ENCODE assay signal across 8 cellular contexts in the genomic region with DNA sequence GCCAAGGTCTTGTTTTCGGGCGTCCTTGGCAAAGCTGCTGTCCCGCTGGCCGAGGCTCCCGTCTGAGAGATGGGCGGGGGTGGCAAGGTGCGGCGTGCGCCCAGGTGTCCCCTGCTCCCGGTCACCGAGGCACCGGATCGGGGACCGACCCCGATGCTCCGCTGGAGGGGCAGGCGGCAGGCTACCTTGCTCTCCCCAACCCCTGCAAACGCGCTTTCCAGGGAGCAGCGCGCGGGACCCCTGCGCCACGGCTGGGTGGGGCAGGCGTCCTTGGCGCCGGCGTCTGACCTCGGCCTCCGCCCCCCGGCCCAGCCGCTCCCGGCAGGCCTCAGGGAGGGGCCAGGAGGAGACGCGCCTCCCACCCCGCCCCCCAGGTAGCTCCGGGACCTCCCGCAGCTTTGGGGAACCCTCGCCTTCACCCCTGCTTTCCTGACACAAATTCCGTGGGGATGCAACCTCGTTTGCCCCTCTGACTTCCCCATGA. TPM values are rescaled to one million over a fixed set of nuclear protein-coding genes. Genes with fewer than 3 reads are reported as not detected.
DNase-seq lines count a peak whose midpoint lies in the region; TF ChIP-seq lines count a peak whose summit lies in the region.

No MANE protein-coding gene starts in this region.

- peak overlapping the region; percentile 40 to 63 (median 54) for H3K4me3 ChIP-seq in Peyer's patch
- no peak overlapping the region for H3K4me3 ChIP-seq in osteoblast (ENCODE audit: insufficient read depth, low read length)

- peaks cover 25% of the 10 kb centered on the region for H3K27me3 Mint-ChIP-seq in endothelial cell (ENCODE audit: unreplicated experiment)

- H3K27me3 ChIP-seq in Peyer's patch (peaks cover 0 to 13% of the 10 kb centered on the region in 2 donors), osteoblast (ENCODE audit: insufficient read depth, low read length) (peaks cover 44% of the 10 kb centered on the region)

- H2AFZ ChIP-seq in osteoblast (ENCODE audit: low read length) = no peak overlapping the region

- H3K36me3 ChIP-seq in Peyer's patch (no peaks in the 10 kb centered on the region), osteoblast (ENCODE audit: insufficient read depth, low read length) (no peaks in the 10 kb centered on the region)

- intact Hi-C loops in head of caudate nucleus (cut with DNase I) = no loop called here

- peaks cover 21% of the 10 kb centered on the region for H3K36me3 Mint-ChIP-seq in endothelial cell (ENCODE audit: low read depth, unreplicated experiment)

- TF ChIP-seq CTCF in GM20000 (IDR thresholded peaks at IDR 0.05; ENCODE audit: extremely low read depth, missing control alignments) = no peak
- TF ChIP-seq CTCF in Peyer's patch (IDR thresholded peaks at IDR 0.05) = no peak
- no peak for TF ChIP-seq CTCF in endothelial cell (IDR thresholded peaks at IDR 0.05; ENCODE audit: unreplicated experiment)
- TF ChIP-seq CTCF in osteoblast (IDR thresholded peaks at IDR 0.05; ENCODE audit: extremely low read depth, low read depth, low read length) = no peak

- H3K4me2 ChIP-seq in osteoblast (ENCODE audit: insufficient read depth, low read length) = no peak overlapping the region

- DNase-seq in GM20000 (ENCODE audit: low spot score) = peak; percentile 80
- peak in 1 of 3 donors; percentile 28 for DNase-seq in Peyer's patch
- no peak for DNase-seq in endothelial cell (ENCODE audit: low spot score)
- DNase-seq in osteoblast (ENCODE audit: insufficient read length, low spot score, missing footprints) = peak; percentile 51
- no peak for DNase-seq in NCI-H1436 (lab: John Stamatoyannopoulos, UW)
- DNase-seq in effector CD8-positive, alpha-beta T cell (lab: John Stamatoyannopoulos, UW) = no peak
- DNase-seq in head of caudate nucleus = no peak
- no peak for DNase-seq in H4 (ENCODE audit: low spot score)

- H3K4me1 Mint-ChIP-seq in endothelial cell (ENCODE audit: unreplicated experiment) = peaks cover 29% of the 10 kb centered on the region

- peaks cover 0 to 34% (median 24%) of the 10 kb centered on the region in 4 donors for H3K4me1 ChIP-seq in Peyer's patch
- H3K4me1 ChIP-seq in osteoblast (ENCODE audit: insufficient read depth, low read length) = no peaks in the 10 kb centered on the region

- peak overlapping the region; percentile 99 for H3K4me3 Mint-ChIP-seq in endothelial cell (ENCODE audit: unreplicated experiment)

- H3K27ac ChIP-seq in Peyer's patch = peak overlapping the region in 3 of 4 donors; percentile 5 to 82 (median 10)
- no peak overlapping the region for H3K27ac ChIP-seq in osteoblast (ENCODE audit: low read depth, low read length)

- no peak for TF ChIP-seq POLR2A in Peyer's patch (IDR thresholded peaks at IDR 0.05)

- no peaks in the 10 kb centered on the region for H3K9me3 Mint-ChIP-seq in endothelial cell (ENCODE audit: unreplicated experiment)

- no peaks in the 10 kb centered on the region for H3K79me2 ChIP-seq in osteoblast (ENCODE audit: insufficient read depth, low read length)

- H3K9me3 ChIP-seq in Peyer's patch = no peaks in the 10 kb centered on the region
- peaks cover 2% of the 10 kb centered on the region for H3K9me3 ChIP-seq in osteoblast (ENCODE audit: low read depth, low read length)

- peak overlapping the region; percentile 92 for H3K27ac Mint-ChIP-seq in endothelial cell (ENCODE audit: unreplicated experiment)

- no peaks in the 10 kb centered on the region for H4K20me1 ChIP-seq in osteoblast (ENCODE audit: insufficient read depth, low read length)

RNA-seq across cellular contexts. Expression of gene N4BP3, which starts 0.6 kb away (rescaled TPM):
- total RNA-seq in Peyer's patch (1 to 10 TPM in 2 of 4 donors, under 1 TPM in 2; 0.53 to 2.5 (median 1.1) TPM), endothelial cell (ENCODE audit: unreplicated experiment) (107 TPM), osteoblast (under 0.01 TPM in 2 replicates)
- total RNA-seq in H4 (2014; rRNA removed; shearing (Covaris generic)) = 0.25 and 0.39 TPM in 2 replicates

RNA-seq across cellular contexts. Expression of gene RMND5B, which starts 16.9 kb away (rescaled TPM):
- 10 to 100 TPM; 35.9 to 59.4 (median 51.7) TPM for total RNA-seq in Peyer's patch
- total RNA-seq in endothelial cell (ENCODE audit: unreplicated experiment) = 70.4 TPM
- total RNA-seq in osteoblast = 20.0 and 20.6 TPM in 2 replicates
- 33.8 and 39.6 TPM in 2 replicates for total RNA-seq in H4 (2014; rRNA removed; shearing (Covaris generic))

RNA-seq across cellular contexts. Expression of gene NHP2, which starts 39.8 kb away (rescaled TPM):
- total RNA-seq in Peyer's patch = 10 to 100 TPM; 49.5 to 75.9 (median 62.0) TPM
- 84.7 TPM for total RNA-seq in endothelial cell (ENCODE audit: unreplicated experiment)
- total RNA-seq in osteoblast = 66.2 and 71.3 TPM in 2 replicates
- 561 and 591 TPM in 2 replicates for total RNA-seq in H4 (2014; rRNA removed; shearing (Covaris generic))

Comparison
In these comparisons a context has a peak if more than half of its experiments do, and no peak if none do; other contexts are left out.
1. DNase-seq: peak in GM20000 (single experiment) and osteoblast (single experiment); none in endothelial cell (single experiment), NCI-H1436 (single experiment), effector CD8-positive, alpha-beta T cell (single experiment), head of caudate nucleus (0 of 42) and H4 (single experiment).
2. RNA of gene N4BP3, which starts 0.6 kb away (total RNA-seq): 107 TPM in endothelial cell (single experiment); 0.53 to 2.5 TPM in Peyer's patch, 0.25 to 0.39 TPM in H4 and under 0.01 TPM in osteoblast; every median in the first group is over 10 times any median in the second.